18 cellular contexts compared by ENCODE assay signal in genomic region chr7:43195768-43196167, GRCh38.
DNase-seq lines count a peak whose midpoint lies in the region.
"Had no signal": no experiment of that assay in that cellular context is flagged by ENCODE, and none has a peak within 500 bp of the region (broad histone marks: within the 10 kb centered on the region; RNA-seq: fewer than 3 reads in every experiment).

No MANE protein-coding gene starts in this region.

- H3K9me3 Mint-ChIP-seq in activated T-helper 1 cell treated with anti-CD3 and anti-CD28 coated beads, Interleukin-12 subunit alpha, Interleukin-12 subunit beta, Interleukin-2, Interleukin-4 antibody, amounts not matched to agents 30 ng/mL and 10 ng/mL and 1 ng/mL, durations not matched to agents 14 hours and 24 hours and 36 hours = no peaks in the 10 kb centered on the region
- H3K9me3 Mint-ChIP-seq: CD4-positive, CD25-positive, alpha-beta regulatory T cell; CD8-positive, alpha-beta T cell; H9 had no signal

- DNase-seq in caudate nucleus (lab: John Stamatoyannopoulos, UW) (peak in 25 of 61 donors; percentile 4 to 72 (median 19)), head of caudate nucleus (peak in 35 of 42 donors; percentile 11 to 76 (median 36)), putamen (ENCODE audit: low spot score) (peak; percentile 38), DMS153 treated with DMSO at 0.1 percent for 48 hours (lab: John Stamatoyannopoulos, UW; ENCODE audit: unreplicated experiment) (no peak)
- no peak for DNase-seq in stimulated activated naive CD4-positive, alpha-beta T cell treated with Interleukin-2 at 50 U/mL for 16 hours (lab: John Stamatoyannopoulos, UW)
- DNase-seq in stimulated activated naive CD4-positive, alpha-beta T cell (lab: John Stamatoyannopoulos, UW) = no peak
- DNase-seq in activated T-helper 1 cell treated with anti-CD3 and anti-CD28 coated beads, Interleukin-12 subunit alpha, Interleukin-12 subunit beta, Interleukin-2, Interleukin-4 antibody, amounts not matched to agents 30 ng/mL and 10 ng/mL and 1 ng/mL, durations not matched to agents 14 hours and 24 hours and 36 hours (ENCODE audit: low spot score) = no peak
- DNase-seq: Caco-2; CD4-positive, CD25-positive, alpha-beta regulatory T cell; CD8-positive, alpha-beta T cell; DMS153; DMS79; GDM1; H9 had no signal

- intact Hi-C loops in head of caudate nucleus (cut with DNase I) = no loop called here
- intact Hi-C loops in activated T-helper 1 cell treated with anti-CD3 and anti-CD28 coated beads, Interleukin-12 subunit alpha, Interleukin-12 subunit beta, Interleukin-2, Interleukin-4 antibody, amounts not matched to agents 30 ng/mL and 10 ng/mL and 1 ng/mL, durations not matched to agents 14 hours and 24 hours and 36 hours (cut with micrococcal nuclease) = no loop called here

- H3K27ac ChIP-seq in caudate nucleus (ENCODE audit: low read depth, low read length) = peak overlapping the region; percentile 73
- H3K27ac ChIP-seq: BLaER1, C4-2B, GM23248 had no signal

- H3K27me3 Mint-ChIP-seq in activated T-helper 1 cell treated with anti-CD3 and anti-CD28 coated beads, Interleukin-12 subunit alpha, Interleukin-12 subunit beta, Interleukin-2, Interleukin-4 antibody, amounts not matched to agents 30 ng/mL and 10 ng/mL and 1 ng/mL, durations not matched to agents 14 hours and 24 hours and 36 hours (ENCODE audit: insufficient read depth) = peaks cover 5% of the 10 kb centered on the region

- no peaks in the 10 kb centered on the region for H3K4me1 Mint-ChIP-seq in activated T-helper 1 cell treated with anti-CD3 and anti-CD28 coated beads, Interleukin-12 subunit alpha, Interleukin-12 subunit beta, Interleukin-2, Interleukin-4 antibody, amounts not matched to agents 30 ng/mL and 10 ng/mL and 1 ng/mL, durations not matched to agents 14 hours and 24 hours and 36 hours (ENCODE audit: low read depth)
- H3K4me1 Mint-ChIP-seq: B cell; CD4-positive, CD25-positive, alpha-beta regulatory T cell had no signal

- H3K36me3 Mint-ChIP-seq in activated T-helper 1 cell treated with anti-CD3 and anti-CD28 coated beads, Interleukin-12 subunit alpha, Interleukin-12 subunit beta, Interleukin-2, Interleukin-4 antibody, amounts not matched to agents 30 ng/mL and 10 ng/mL and 1 ng/mL, durations not matched to agents 14 hours and 24 hours and 36 hours (ENCODE audit: low read depth) = no peaks in the 10 kb centered on the region
- H3K36me3 Mint-ChIP-seq: CD4-positive, CD25-positive, alpha-beta regulatory T cell; CD8-positive, alpha-beta T cell had no signal

- no peak overlapping the region for H3K27ac Mint-ChIP-seq in activated T-helper 1 cell treated with anti-CD3 and anti-CD28 coated beads, Interleukin-12 subunit alpha, Interleukin-12 subunit beta, Interleukin-2, Interleukin-4 antibody, amounts not matched to agents 30 ng/mL and 10 ng/mL and 1 ng/mL, durations not matched to agents 14 hours and 24 hours and 36 hours
- H3K27ac Mint-ChIP-seq: B cell; CD4-positive, CD25-positive, alpha-beta regulatory T cell; CD8-positive, alpha-beta T cell had no signal

- H3K4me3 Mint-ChIP-seq in activated T-helper 1 cell treated with anti-CD3 and anti-CD28 coated beads, Interleukin-12 subunit alpha, Interleukin-12 subunit beta, Interleukin-2, Interleukin-4 antibody, amounts not matched to agents 30 ng/mL and 10 ng/mL and 1 ng/mL, durations not matched to agents 14 hours and 24 hours and 36 hours = no peak overlapping the region
- H3K4me3 Mint-ChIP-seq: B cell; CD4-positive, CD25-positive, alpha-beta regulatory T cell; CD8-positive, alpha-beta T cell; H9 had no signal

Comparison
In these comparisons a context has a peak if more than half of its experiments do, and no peak if none do; other contexts are left out.
1. DNase-seq: peak in head of caudate nucleus (35 of 42) and putamen (single experiment); none in stimulated activated naive CD4-positive, alpha-beta T cell treated with Interleukin-2 at 50 U/mL for 16 hours (single experiment), stimulated activated naive CD4-positive, alpha-beta T cell (0 of 6), DMS153 treated with DMSO at 0.1 percent for 48 hours (single experiment) and activated T-helper 1 cell treated with anti-CD3 and anti-CD28 coated beads, Interleukin-12 subunit alpha, Interleukin-12 subunit beta, Interleukin-2, Interleukin-4 antibody, amounts not matched to agents 30 ng/mL and 10 ng/mL and 1 ng/mL, durations not matched to agents 14 hours and 24 hours and 36 hours (single experiment).